In genomic region chr1:184376359-184376758, GRCh38 we compare ENCODE assay signal across 17 cellular contexts. TPM values are rescaled to one million over a fixed set of nuclear protein-coding genes. Genes with fewer than 3 reads are reported as not detected.
A peak's percentile ranks its signal among the peaks of the same experiment; 100 is the strongest.
DNase-seq lines count a peak whose midpoint lies in the region; ATAC-seq, FAIRE-seq and TF ChIP-seq lines count a peak whose summit lies in the region.
"Had no signal": no experiment of that assay in that cellular context is flagged by ENCODE, and none has a peak within 500 bp of the region (broad histone marks: within the 10 kb centered on the region; RNA-seq: fewer than 3 reads in every experiment).

No MANE protein-coding gene starts in this region.

- CTCF ChIA-PET in H1 (lab: Charles Lee; ENCODE audit: partially characterized antibody), result interaction anchor here (0.6 to 1.1 kb wide), 2 partner anchors 99 to 288 kb away, joined by 3 to 6 read pairs; no protein-coding TSS in a partner anchor

- TF ChIP-seq EP300 in H1 (IDR thresholded peaks at IDR 0.05; ENCODE audit: borderline replicate concordance in 1 of 2, low read depth in 2 of 2, low read length in 2 of 2), result no peak

- H4K5ac ChIP-seq in H9 (ENCODE audit: insufficient read length, low read depth, low read length), result no peak overlapping the region
- H4K5ac ChIP-seq in H1 (ENCODE audit: insufficient read length, low read depth, low read length), result no peak overlapping the region

- no peak overlapping the region for H3K4me3 Mint-ChIP-seq in H9
- H3K4me3 Mint-ChIP-seq: CD4-positive, alpha-beta memory T cell had no signal

- H3K9ac ChIP-seq in H9 (ENCODE audit: extremely low read depth, insufficient read length, low read length) (no peak overlapping the region), H1 (replicated peaks in 1 of 4; ENCODE audit: extremely low read depth in 1 of 4, low read depth in 3 of 4, low read length in 3 of 4) (no peak overlapping the region), neuronal stem cell (ENCODE audit: low read depth, low read length, poor library complexity) (no peak overlapping the region)

- no peaks in the 10 kb centered on the region for H3K79me2 ChIP-seq in H9 (ENCODE audit: insufficient read depth, low read length)
- H3K79me2 ChIP-seq in H1 (ENCODE audit: control insufficient read depth in 1 of 2, insufficient read depth in 2 of 2, low read length in 2 of 2), result no peaks in the 10 kb centered on the region

- ATAC-seq in HG03159 (IDR thresholded peaks at IDR 0.05; ENCODE audit: unreplicated experiment), result no peak

- DNase-seq in ELR (ENCODE audit: low read depth), result peak; percentile 4
- DNase-seq in H9, result no peak
- DNase-seq in H1 (ENCODE audit: low read depth in 1 of 2, low spot score in 2 of 2), result no peak
- no peak for DNase-seq in neuronal stem cell (ENCODE audit: low spot score)
- DNase-seq in dermis blood vessel endothelial cell, result no peak
- DNase-seq in NCI-H1694 (lab: John Stamatoyannopoulos, UW), result no peak
- DNase-seq: BE2C; CD4-positive, alpha-beta memory T cell; DMS79; EL; GDM1; H7 had no signal

- H3K27me3 ChIP-seq in H9 (ENCODE audit: insufficient read depth, low read length), result 0 out of 2 replicates have a peak, but pooled peaks cover 2% of the 10 kb centered on the region
- H3K27me3 ChIP-seq in H1 (replicated peaks in 1 of 4; ENCODE audit: control insufficient read depth in 3 of 4, extremely low read depth in 1 of 4, insufficient read depth in 3 of 4, low read length in 3 of 4), result no peaks in the 10 kb centered on the region
- no peaks in the 10 kb centered on the region for H3K27me3 ChIP-seq in neuronal stem cell (ENCODE audit: control insufficient read depth in 3 of 3, insufficient read depth in 3 of 3, low read depth in 1 of 3, low read length in 3 of 3)
- H3K27me3 ChIP-seq: BE2C had no signal

- H2BK12ac ChIP-seq in H9 (ENCODE audit: insufficient read length, low read depth, low read length) (no peak overlapping the region), H1 (ENCODE audit: low read depth, low read length) (no peak overlapping the region), neuronal stem cell (ENCODE audit: low read length) (no peak overlapping the region)

- H3K18ac ChIP-seq in H9 (ENCODE audit: insufficient read length, low read depth, low read length) (no peak overlapping the region), H1 (ENCODE audit: extremely low read depth, low read length) (no peak overlapping the region), neuronal stem cell (ENCODE audit: low read length) (peak overlapping the region; percentile 70)

- H3K27ac ChIP-seq in H9 (ENCODE audit: insufficient read length, low read depth, low read length) (no peak overlapping the region), H1 (ENCODE audit: low read depth, low read length) (no peak overlapping the region), neuronal stem cell (replicated peaks; ENCODE audit: low read length) (no peak overlapping the region)
- H3K27ac ChIP-seq: C4-2B had no signal

- H4K8ac ChIP-seq in H9 (replicated peaks; ENCODE audit: insufficient read length, low read depth, low read length) (no peak overlapping the region), H1 (ENCODE audit: extremely low read depth, insufficient read depth, low read length) (no peak overlapping the region), neuronal stem cell (ENCODE audit: low read depth, low read length) (no peak overlapping the region)

- H3K27me3 Mint-ChIP-seq in H9 (ENCODE audit: low read depth), result no peaks in the 10 kb centered on the region; the same call in 1 of the 2 replicates

- no peak overlapping the region for H3T11ph ChIP-seq in H9 (ENCODE audit: low read length)

- H3K27ac Mint-ChIP-seq in H9, result no peak overlapping the region
- H3K27ac Mint-ChIP-seq: CD4-positive, alpha-beta memory T cell had no signal

- H3K23me2 ChIP-seq in H9 (ENCODE audit: insufficient read length, low read depth, low read length, poor library complexity, severe bottlenecking) (no peaks in the 10 kb centered on the region), H1 (ENCODE audit: low read depth, low read length) (no peaks in the 10 kb centered on the region)

- H4K91ac ChIP-seq in H9 (ENCODE audit: insufficient read length, low read depth, low read length) (no peak overlapping the region), H1 (replicated peaks; ENCODE audit: insufficient read length, low read length) (no peak overlapping the region), neuronal stem cell (ENCODE audit: low read depth, low read length, poor library complexity) (no peak overlapping the region)

- no peaks in the 10 kb centered on the region for H3K36me3 Mint-ChIP-seq in H9 (ENCODE audit: insufficient read depth in 1 of 3, low read depth in 3 of 3)
- H3K36me3 Mint-ChIP-seq: CD4-positive, alpha-beta memory T cell had no signal

- H3K14ac ChIP-seq in H9 (ENCODE audit: insufficient read depth, low read length), result peak overlapping the region; percentile 59; the same call in 1 of the 2 replicates
- no peak overlapping the region for H3K14ac ChIP-seq in H1 (ENCODE audit: insufficient read length)
- no peak overlapping the region for H3K14ac ChIP-seq in neuronal stem cell (ENCODE audit: low read length)

- no peaks in the 10 kb centered on the region for H3K79me1 ChIP-seq in H9 (ENCODE audit: insufficient read depth, low read depth, low read length, poor library complexity, severe bottlenecking)
- no peaks in the 10 kb centered on the region for H3K79me1 ChIP-seq in H1 (ENCODE audit: low read depth, low read length)
- no peaks in the 10 kb centered on the region for H3K79me1 ChIP-seq in neuronal stem cell (ENCODE audit: low read depth, low read length)

- H3K23ac ChIP-seq in H9 (ENCODE audit: insufficient read length, low read depth, low read length), result no peak overlapping the region
- H3K23ac ChIP-seq in H1 (ENCODE audit: insufficient read length), result no peak overlapping the region
- H3K23ac ChIP-seq in neuronal stem cell (ENCODE audit: low read depth, low read length, poor library complexity), result no peak overlapping the region

- H2AFZ ChIP-seq in H9 (ENCODE audit: low read length) (no peak overlapping the region), H1 (ENCODE audit: low read length) (peak overlapping the region; percentile 40; the same call in 1 of the 2 replicates), neuronal stem cell (ENCODE audit: low read length) (no peak overlapping the region)

- no peak overlapping the region for H2BK15ac ChIP-seq in H9 (ENCODE audit: low read depth, low read length)
- no peak overlapping the region for H2BK15ac ChIP-seq in H1 (ENCODE audit: low read length)
- H2BK15ac ChIP-seq in neuronal stem cell (ENCODE audit: low read length), result no peak overlapping the region

- H2AK5ac ChIP-seq in H9 (ENCODE audit: insufficient read length, low read length), result no peak overlapping the region
- no peak overlapping the region for H2AK5ac ChIP-seq in H1 (ENCODE audit: low read depth, low read length)
- peak overlapping the region; percentile 19 for H2AK5ac ChIP-seq in neuronal stem cell (ENCODE audit: low read depth, low read length)

- no peak for TF ChIP-seq POLR2A in H1 (IDR thresholded peaks at IDR 0.05; ENCODE audit: control extremely low read depth in 1 of 2, low read depth in 2 of 2, low read length in 2 of 2)

- FAIRE-seq in H1 (lab: Jason Lieb, UNC), result no peak
- FAIRE-seq: A204.1, GM19239, HTR-8/SVneo had no signal

- H2BK120ac ChIP-seq in H9 (ENCODE audit: low read depth, low read length, poor library complexity, severe bottlenecking) (no peak overlapping the region), H1 (replicated peaks; ENCODE audit: low read depth, low read length) (no peak overlapping the region), neuronal stem cell (ENCODE audit: low read depth, low read length) (no peak overlapping the region)

- H3K4me1 Mint-ChIP-seq in H9, result peaks cover 20 to 26% of the 10 kb centered on the region in 2 experiments

- H3K4me3 ChIP-seq in H1 (ENCODE audit: extremely low read depth in 1 of 4, insufficient read depth in 2 of 4, low read depth in 3 of 4, low read length in 4 of 4) (no peak overlapping the region), neuronal stem cell (ENCODE audit: low read length in 2 of 2) (no peak overlapping the region)

- POLR2A ChIA-PET in H1 (lab: Charles Lee; ENCODE audit: partially characterized antibody), result interaction anchor here (1.2 kb wide), 1 partner anchor 11 kb away, joined by 5 read pairs; the partner anchor contains the start of gene C1orf21

- H3K56ac ChIP-seq in H9 (ENCODE audit: insufficient read length, low read depth, low read length) (no peak overlapping the region), H1 (replicated peaks; ENCODE audit: insufficient read length, low read depth, low read length) (no peak overlapping the region)

- H4K20me1 ChIP-seq in H9 (ENCODE audit: control insufficient read depth, insufficient read depth, insufficient read length) (no peaks in the 10 kb centered on the region), H1 (replicated peaks in 1 of 2; ENCODE audit: control insufficient read depth in 1 of 2, insufficient read depth in 2 of 2, low read length in 2 of 2) (no peaks in the 10 kb centered on the region)

- H3K36me3 ChIP-seq in H1 (ENCODE audit: control insufficient read depth in 2 of 4, insufficient read depth in 4 of 4, low read length in 3 of 4), result no peaks in the 10 kb centered on the region
- no peaks in the 10 kb centered on the region for H3K36me3 ChIP-seq in neuronal stem cell (replicated peaks in 1 of 2; ENCODE audit: control insufficient read depth in 2 of 2, insufficient read depth in 2 of 2, low read length in 2 of 2)
- H3K36me3 ChIP-seq: BE2C had no signal

- TF ChIP-seq CTCF in H9 (conservative IDR thresholded peaks at IDR 0.05) (no peak), H1 (IDR thresholded peaks at IDR 0.05; ENCODE audit: control extremely low read depth in 1 of 3, insufficient read depth in 1 of 3, low read depth in 1 of 3, low read length in 3 of 3) (no peak)

- H3K9me3 ChIP-seq in H9 (ENCODE audit: control insufficient read depth, low read depth, low read length) (no peaks in the 10 kb centered on the region), H1 (ENCODE audit: insufficient read depth in 2 of 2, low read depth in 1 of 2, low read length in 1 of 2) (no peaks in the 10 kb centered on the region), neuronal stem cell (replicated peaks in 1 of 2; ENCODE audit: control insufficient read depth in 2 of 2, insufficient read depth in 1 of 2, low read depth in 1 of 2, low read length in 2 of 2) (no peaks in the 10 kb centered on the region)
- H3K9me3 ChIP-seq: BE2C had no signal

- H3K4me2 ChIP-seq in H9 (ENCODE audit: insufficient read depth, insufficient read length, low read length), result no peak overlapping the region
- no peak overlapping the region for H3K4me2 ChIP-seq in H1 (ENCODE audit: insufficient read depth in 1 of 2, low read depth in 2 of 2, low read length in 2 of 2)
- H3K4me2 ChIP-seq in neuronal stem cell (ENCODE audit: insufficient read depth, low read length, poor library complexity, severe bottlenecking), result no peak overlapping the region

- H3K9me3 Mint-ChIP-seq in H9, result no peaks in the 10 kb centered on the region

- no peak overlapping the region for H2BK5ac ChIP-seq in H9 (ENCODE audit: insufficient read length, low read length)
- no peak overlapping the region for H2BK5ac ChIP-seq in H1 (ENCODE audit: low read depth, low read length)
- H2BK5ac ChIP-seq in neuronal stem cell (ENCODE audit: low read length), result no peak overlapping the region

- H3K4me1 ChIP-seq in H9 (ENCODE audit: insufficient read depth, low read length) (no peaks in the 10 kb centered on the region), H1 (replicated peaks in 1 of 4; ENCODE audit: control insufficient read depth in 3 of 4, insufficient read depth in 4 of 4, low read length in 3 of 4) (peaks cover 0 to 6% (median 0%) of the 10 kb centered on the region in 4 experiments; a peak in 2 of 7 replicates), neuronal stem cell (ENCODE audit: control insufficient read depth in 2 of 2, insufficient read depth in 1 of 2, low read depth in 1 of 2, low read length in 2 of 2) (no peaks in the 10 kb centered on the region)

- no peak for TF ChIP-seq RAD21 in H1 (IDR thresholded peaks at IDR 0.05 in 1 of 2, conservative IDR thresholded peaks at IDR 0.05 in 1 of 2; ENCODE audit: low read depth in 2 of 2, low read length in 2 of 2)

- WGBS in H9 (ENCODE audit: extremely low coverage, insufficient read length, low lambda C conversion rate), result no CpG with 5 or more reads among the region's 5 CpGs
- 96% methylated on average over 5 of the region's 5 CpGs; no CpG with 5 or more reads in 1 of the 2 experiments for WGBS in H1 (ENCODE audit: extremely low coverage in 1 of 2, insufficient coverage in 1 of 2, insufficient read length in 1 of 2, insufficient replicate concordance in 2 of 2, low coverage in 1 of 2, low lambda C conversion rate in 2 of 2, missing lambda C conversion rate in 1 of 2), 2 experiments
- no CpG with 5 or more reads among the region's 5 CpGs for WGBS in neuronal stem cell (ENCODE audit: extremely low coverage in 2 of 2, insufficient read length in 2 of 2, insufficient replicate concordance in 1 of 2), 2 donors

- H2BK20ac ChIP-seq in H9 (ENCODE audit: low read depth, low read length, poor library complexity, severe bottlenecking), result no peak overlapping the region
- no peak overlapping the region for H2BK20ac ChIP-seq in H1 (ENCODE audit: low read length)

- H3K4ac ChIP-seq in H9 (ENCODE audit: low read depth, low read length) (no peak overlapping the region), H1 (replicated peaks; ENCODE audit: insufficient read length, low read depth, low read length) (no peak overlapping the region), neuronal stem cell (ENCODE audit: low read length) (no peak overlapping the region)

RNA-seq across cellular contexts. Expression of gene C1orf21, which starts 10.5 kb away (rescaled TPM):
- total RNA-seq in H9 (2021), result 36.0 and 36.4 TPM in 2 replicates
- 49.9 and 51.0 TPM in 2 replicates for total RNA-seq in H1 (2021; fragmentation: NEBNext Ultra II Directional; extraction: Animal tissue kit (Norgen Biotek cat#: 25700))
- polyA plus RNA-seq in H1 (2011; rRNA removed), result 6.8 and 16.6 TPM in 2 replicates
- 19.0 TPM for polyA plus RNA-seq in H1 (2011; cell fraction: cytosol; rRNA removed)
- 7.3 TPM for polyA plus RNA-seq in H1 (2011; cell fraction: nucleus; rRNA removed)
- 18.5 to 48.8 TPM (median 20.0 TPM) in 4 replicates for polyA plus RNA-seq in H1 (2012, experiment 1 of 2)
- 18.8 TPM for polyA plus RNA-seq in H1 (2012, experiment 2 of 2)
- polyA plus RNA-seq in H1 (2013, experiment 1 of 2), result 19.4 TPM
- polyA plus RNA-seq in H1 (2013, experiment 2 of 2), result 20.5 TPM
- 11.8 and 12.2 TPM in 2 replicates for polyA minus RNA-seq in H1 (2011; rRNA and poly(A)+ RNA removed)
- 5.5 TPM for polyA minus RNA-seq in H1 (2011; cell fraction: cytosol; rRNA and poly(A)+ RNA removed)
- polyA minus RNA-seq in H1 (2011; cell fraction: nucleus; rRNA and poly(A)+ RNA removed), result 14.9 TPM
- polyA plus RNA-seq in neuronal stem cell (2013, experiment 1 of 2), result 112 TPM
- 109 TPM for polyA plus RNA-seq in neuronal stem cell (2013, experiment 2 of 2)
- total RNA-seq in dermis blood vessel endothelial cell, result 27.1 and 41.0 TPM in 2 replicates
